Comparison of ENCODE assay signal across 1 cellular context in the genomic region with DNA sequence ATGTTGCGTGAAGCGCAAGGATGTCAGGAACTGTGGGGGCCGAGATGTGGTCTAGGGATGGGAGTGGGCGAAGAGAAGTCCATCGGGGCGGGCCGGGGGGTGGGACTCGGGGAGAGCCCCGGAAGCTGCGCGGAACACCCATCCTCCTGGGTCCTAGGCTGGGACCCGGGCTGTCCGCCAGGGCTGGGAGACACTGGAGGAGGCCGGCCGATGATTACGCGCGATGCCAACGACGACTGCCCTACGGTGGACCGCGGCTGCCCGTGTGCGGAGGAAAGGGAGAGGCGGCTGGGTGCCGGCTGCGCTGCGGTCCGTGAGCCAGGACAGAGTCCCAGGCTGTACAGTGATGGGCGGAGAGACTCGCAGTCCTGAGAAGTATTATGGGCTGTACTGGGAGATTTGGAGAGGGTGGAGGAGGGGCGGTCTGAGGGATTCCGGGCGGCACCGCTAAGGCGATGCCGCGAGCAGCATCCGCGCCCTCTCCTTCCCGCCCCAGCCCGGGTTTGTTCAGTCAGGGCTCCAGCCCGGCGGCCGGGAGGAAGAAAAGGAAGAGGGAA.
TF ChIP-seq lines count a peak whose summit lies in the region.

No MANE protein-coding gene starts in this region.

TF ChIP-seq in K562, 482 proteins besides CTCF, POLR2A, EP300 and RAD21:
- peak; percentile 49 for TF ChIP-seq HNRNPLL (IDR thresholded peaks at IDR 0.05; ENCODE audit: low read depth, low read length, poor library complexity, severe bottlenecking)
